3 cellular contexts compared by ENCODE assay signal in genomic region chr21:32216293-32216692, GRCh38.
"Had no signal": no experiment of that assay in that cellular context is flagged by ENCODE, and none has a peak within 500 bp of the region (broad histone marks: within the 10 kb centered on the region; RNA-seq: fewer than 3 reads in every experiment).

No MANE protein-coding gene starts in this region.

- DNase-seq: GDM1, GF-D8 had no signal

- H3K4me3 ChIP-seq: GM12878 had no signal

- ATAC-seq: GM12878 had no signal
